Comparison of ENCODE assay signal across 8 cellular contexts in the genomic region with DNA sequence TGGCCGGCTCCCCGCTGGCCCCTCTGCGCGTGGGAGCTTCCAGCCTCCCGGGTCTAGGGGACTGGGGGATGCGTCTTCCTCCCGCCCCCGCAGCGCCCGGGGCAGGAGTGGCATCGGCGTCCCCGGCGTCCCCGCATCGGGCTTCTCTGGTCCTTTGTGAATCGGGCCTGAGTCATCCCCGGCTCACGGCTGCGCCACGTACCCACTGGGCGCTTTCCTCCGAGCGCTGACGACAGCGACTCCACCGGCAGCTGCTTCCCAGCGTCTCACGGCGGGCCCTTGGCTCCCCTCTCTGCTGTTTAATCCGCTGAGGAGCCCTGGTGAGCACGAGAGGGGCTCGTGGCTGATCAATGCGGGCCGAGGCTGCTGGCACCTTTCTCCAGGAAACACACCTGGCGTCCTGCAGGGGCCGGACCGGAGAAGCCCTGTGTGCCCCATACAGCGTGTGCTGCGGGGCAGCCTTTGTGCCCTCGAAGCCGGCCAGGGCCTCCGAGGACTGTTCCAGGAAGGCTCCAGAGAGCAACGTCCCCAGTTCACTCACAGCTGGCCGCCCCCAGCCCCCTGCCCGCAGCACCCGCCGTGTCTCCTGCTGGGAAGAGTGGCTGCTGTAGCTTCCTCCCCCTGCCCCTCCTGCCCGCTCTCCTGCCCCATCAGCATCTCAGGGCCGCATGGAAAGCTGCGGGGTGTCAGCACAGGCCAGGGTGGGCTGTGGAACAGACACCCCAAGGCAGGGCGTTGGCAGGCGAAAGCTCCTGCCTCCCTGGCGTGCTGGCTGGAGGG.
DNase-seq lines count a peak whose midpoint lies in the region; ATAC-seq, FAIRE-seq and TF ChIP-seq lines count a peak whose summit lies in the region.

No MANE protein-coding gene starts in this region.

- FAIRE-seq in GM12878 (lab: Jason Lieb, UNC), result no peak

- H3K4me3 ChIP-seq in GM12878, result no peak overlapping the region
- H3K4me3 ChIP-seq in skin epidermis, result peak overlapping the region in 5 of 7 experiments; percentile 3 to 27 (median 11)

- TF ChIP-seq CTCF in GM12878 (IDR thresholded peaks at IDR 0.05 in 2 of 3, conservative IDR thresholded peaks at IDR 0.05 in 1 of 3; ENCODE audit: control insufficient read depth in 2 of 3, extremely low read depth in 1 of 3, insufficient read depth in 1 of 3, low read depth in 3 of 3, low read length in 3 of 3), result no peak

- CTCF ChIA-PET in GM12878 (lab: Yijun Ruan, JAX), result no interaction called here

- H3K36me3 ChIP-seq in GM12878 (ENCODE audit: control insufficient read depth in 2 of 2, insufficient read depth in 2 of 2, low read length in 1 of 2), result no peaks in the 10 kb centered on the region

- WGBS in GM12878 (ENCODE audit: insufficient coverage, insufficient replicate concordance, low lambda C conversion rate, missing lambda C conversion rate), result 12% methylated on average over 45 of the region's 54 CpGs

- RAD21 ChIA-PET in GM12878 (lab: Charles Lee; ENCODE audit: unreplicated experiment), result no interaction called here

- no TSS peak for BruUV-seq in GM12878 (replicated peaks; lab: Mats Ljungman, UMichigan)

- no peaks in the 10 kb centered on the region for H3K79me2 ChIP-seq in GM12878 (ENCODE audit: control insufficient read depth, insufficient read depth, low read length)

- H3K9me3 ChIP-seq in GM12878 (replicated peaks; ENCODE audit: control insufficient read depth, insufficient read depth, low read length), result no peaks in the 10 kb centered on the region; the same call in 2 of the 3 replicates

- no peak for TF ChIP-seq RAD21 in GM12878 (IDR thresholded peaks at IDR 0.05; ENCODE audit: insufficient read depth, low read depth, low read length)

- intact Hi-C loops in GM12878 (cut with micrococcal nuclease; ENCODE audit: unreplicated experiment), result no loop called here

- TF ChIP-seq POLR2A in GM12878 (IDR thresholded peaks at IDR 0.05; ENCODE audit: low read depth, low read length), result no peak

- H3K27ac ChIP-seq in GM12878 (ENCODE audit: control insufficient read depth, insufficient read depth) (no peak overlapping the region), skin epidermis (peak overlapping the region in 1 of 21 experiments; percentile 10)

- H3K4me1 ChIP-seq in GM12878 (ENCODE audit: control insufficient read depth, insufficient read depth, low read length), result no peaks in the 10 kb centered on the region

- ATAC-seq in GM12878, result peak; percentile 21; the same call in 1 of the 3 replicates
- no peak for ATAC-seq in HG02623 (IDR thresholded peaks at IDR 0.05; ENCODE audit: unreplicated experiment)

- peak; percentile 1 for DNase-seq in NCI-H1694 treated with DMSO at 0.1 percent for 48 hours (lab: John Stamatoyannopoulos, UW)
- DNase-seq in NCI-H1694 (lab: John Stamatoyannopoulos, UW), result no peak
- peak; percentile 79 for DNase-seq in RPMI7951 (ENCODE audit: low read depth)
- no peak for DNase-seq in GM12878 (ENCODE audit: low read depth, low spot score)
- peak; percentile 48 for DNase-seq in inferior parietal cortex (ENCODE audit: extremely low spot score)
- no peak for DNase-seq in GM19240 (ENCODE audit: insufficient read length, low spot score)

- SMC1A ChIA-PET in GM12878 (lab: Charles Lee; ENCODE audit: uncharacterized antibody, unreplicated experiment), result no interaction called here

- no peak overlapping the region for H2AFZ ChIP-seq in GM12878 (ENCODE audit: control insufficient read depth, low read depth, low read length)

- H3K4me2 ChIP-seq in GM12878 (ENCODE audit: control insufficient read depth, insufficient read depth), result no peak overlapping the region

- in situ Hi-C loops in GM12878 (cut with MboI), result no loop called here

- no peaks in the 10 kb centered on the region; a peak in 2 of 4 replicates for H3K27me3 ChIP-seq in GM12878 (replicated peaks in 1 of 2; ENCODE audit: control insufficient read depth in 2 of 2, insufficient read depth in 2 of 2, low read length in 1 of 2)

- POLR2A ChIA-PET in GM12878 (lab: Charles Lee), result no interaction called here

- no peaks in the 10 kb centered on the region for H4K20me1 ChIP-seq in GM12878 (ENCODE audit: control insufficient read depth, insufficient read depth)

- TF ChIP-seq EP300 in GM12878 (IDR thresholded peaks at IDR 0.05; ENCODE audit: borderline replicate concordance in 1 of 2, control insufficient read depth in 1 of 2, low read depth in 2 of 2, low read length in 2 of 2), result no peak

- no peak overlapping the region for H3K9ac ChIP-seq in GM12878 (ENCODE audit: control insufficient read depth, insufficient read depth, low read length)

TF ChIP-seq in GM12878, 131 proteins besides CTCF, POLR2A, EP300 and RAD21:
- TF ChIP-seq SIN3A (IDR thresholded peaks at IDR 0.05; ENCODE audit: low read depth, low read length), result no peak
- no peak for TF ChIP-seq ZNF24 (IDR thresholded peaks at IDR 0.05)
- TF ChIP-seq RUNX3 (IDR thresholded peaks at IDR 0.05; ENCODE audit: low read length), result no peak
- TF ChIP-seq SUPT20H (IDR thresholded peaks at IDR 0.05; ENCODE audit: borderline replicate concordance, control insufficient read depth, low read depth, low read length), result no peak
- no peak for TF ChIP-seq CBX5 (IDR thresholded peaks at IDR 0.05; ENCODE audit: low read depth)
- no peak for TF ChIP-seq SPI1 (IDR thresholded peaks at IDR 0.05; ENCODE audit: borderline replicate concordance, insufficient read depth, low read depth, low read length)
- TF ChIP-seq ZNF274 (IDR thresholded peaks at IDR 0.05; ENCODE audit: insufficient read depth, insufficient read length), result no peak
- TF ChIP-seq NFIC (IDR thresholded peaks at IDR 0.05; ENCODE audit: low read depth, low read length), result no peak
- TF ChIP-seq, protein P1, sequence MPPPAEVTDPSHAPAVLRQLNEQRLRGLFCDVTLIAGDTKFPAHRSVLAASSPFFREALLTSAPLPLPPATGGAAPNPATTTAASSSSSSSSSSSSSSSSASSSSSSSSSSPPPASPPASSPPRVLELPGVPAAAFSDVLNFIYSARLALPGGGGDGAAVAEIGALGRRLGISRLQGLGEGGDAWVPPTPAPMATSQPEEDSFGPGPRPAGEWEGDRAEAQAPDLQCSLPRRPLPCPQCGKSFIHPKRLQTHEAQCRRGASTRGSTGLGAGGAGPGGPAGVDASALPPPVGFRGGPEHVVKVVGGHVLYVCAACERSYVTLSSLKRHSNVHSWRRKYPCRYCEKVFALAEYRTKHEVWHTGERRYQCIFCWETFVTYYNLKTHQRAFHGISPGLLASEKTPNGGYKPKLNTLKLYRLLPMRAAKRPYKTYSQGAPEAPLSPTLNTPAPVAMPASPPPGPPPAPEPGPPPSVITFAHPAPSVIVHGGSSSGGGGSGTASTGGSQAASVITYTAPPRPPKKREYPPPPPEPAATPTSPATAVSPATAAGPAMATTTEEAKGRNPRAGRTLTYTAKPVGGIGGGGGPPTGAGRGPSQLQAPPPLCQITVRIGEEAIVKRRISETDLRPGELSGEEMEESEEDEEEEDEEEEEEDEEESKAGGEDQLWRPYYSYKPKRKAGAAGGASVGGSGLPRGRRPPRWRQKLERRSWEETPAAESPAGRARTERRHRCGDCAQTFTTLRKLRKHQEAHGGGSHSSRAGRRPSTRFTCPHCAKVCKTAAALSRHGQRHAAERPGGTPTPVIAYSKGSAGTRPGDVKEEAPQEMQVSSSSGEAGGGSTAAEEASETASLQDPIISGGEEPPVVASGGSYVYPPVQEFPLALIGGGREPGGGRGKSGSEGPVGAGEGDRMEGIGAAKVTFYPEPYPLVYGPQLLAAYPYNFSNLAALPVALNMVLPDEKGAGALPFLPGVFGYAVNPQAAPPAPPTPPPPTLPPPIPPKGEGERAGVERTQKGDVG (CRISPR knock-in tag; IDR thresholded peaks at IDR 0.05), result no peak
- TF ChIP-seq TCF3 (IDR thresholded peaks at IDR 0.05; ENCODE audit: borderline replicate concordance, insufficient read depth, low read depth, low read length), result no peak
TF ChIP-seq in GM12878: peak in this region for 0.

Comparison
In these comparisons a context has a peak if more than half of its experiments do, and no peak if none do; other contexts are left out.
1. DNase-seq: peak in NCI-H1694 treated with DMSO at 0.1 percent for 48 hours (single experiment), RPMI7951 (single experiment) and inferior parietal cortex (single experiment); none in NCI-H1694 (single experiment), GM12878 (single experiment) and GM19240 (single experiment).